In genomic region chr17:34081269-34081668, GRCh38 we compare ENCODE assay signal across 12 cellular contexts.
DNase-seq lines count a peak whose midpoint lies in the region; ATAC-seq and TF ChIP-seq lines count a peak whose summit lies in the region.
"Had no signal": no experiment of that assay in that cellular context is flagged by ENCODE, and none has a peak within 500 bp of the region (broad histone marks: within the 10 kb centered on the region; RNA-seq: fewer than 3 reads in every experiment).

No MANE protein-coding gene starts in this region.

- no peak overlapping the region for H3K4me2 ChIP-seq in fibroblast of lung (ENCODE audit: extremely low read depth, insufficient read depth, low read length)

- no peak overlapping the region for H3K27ac ChIP-seq in fibroblast of lung (ENCODE audit: insufficient read depth, low read length)

- no peaks in the 10 kb centered on the region for H3K36me3 ChIP-seq in fibroblast of lung (ENCODE audit: control insufficient read depth, insufficient read depth, low read length)

- H3K9me3 Mint-ChIP-seq in type B pancreatic cell = no peaks in the 10 kb centered on the region
- no peaks in the 10 kb centered on the region for H3K9me3 Mint-ChIP-seq in stimulated activated effector memory CD8-positive, alpha-beta T cell treated with anti-CD3 and anti-CD28 coated beads, Interleukin-12 subunit alpha, Interleukin-12 subunit beta, amount 100 ng/mL, for 72 hours
- H3K9me3 Mint-ChIP-seq: T-helper 1 cell treated with Interleukin-12 subunit alpha and Interleukin-12 subunit beta and Interleukin-4 antibody, amounts not matched to agents 30 μg/mL and 1 μg/mL, for 36 hours had no signal

- TF ChIP-seq CTCF in fibroblast of lung (conservative IDR thresholded peaks at IDR 0.05 in 1 of 2, IDR thresholded peaks at IDR 0.05 in 1 of 2; ENCODE audit: low read depth in 1 of 2, low read length in 2 of 2) (peak; percentile 28 to 39), type B pancreatic cell (conservative IDR thresholded peaks at IDR 0.05) (peak; percentile 65)

- H3K79me2 ChIP-seq in fibroblast of lung (ENCODE audit: control insufficient read depth, insufficient read depth, low read length) = no peaks in the 10 kb centered on the region

- no peaks in the 10 kb centered on the region for H3K4me1 ChIP-seq in fibroblast of lung (ENCODE audit: control insufficient read depth, extremely low read depth, insufficient read depth, low read length)

- H3K4me3 Mint-ChIP-seq in type B pancreatic cell = no peak overlapping the region
- no peak overlapping the region for H3K4me3 Mint-ChIP-seq in stimulated activated effector memory CD8-positive, alpha-beta T cell treated with anti-CD3 and anti-CD28 coated beads, Interleukin-12 subunit alpha, Interleukin-12 subunit beta, amount 100 ng/mL, for 72 hours
- H3K4me3 Mint-ChIP-seq: B cell; T-helper 1 cell treated with Interleukin-12 subunit alpha and Interleukin-12 subunit beta and Interleukin-4 antibody, amounts not matched to agents 30 μg/mL and 1 μg/mL, for 36 hours had no signal

- DNase-seq in activated CD4-positive, alpha-beta T cell treated with anti-CD3 and anti-CD28 coated beads for 48 hours = peak; percentile 2
- DNase-seq in activated CD4-positive, alpha-beta T cell treated with anti-CD3 and anti-CD28 coated beads, Interleukin-2, amount 50 U/mL, for 1 hour = no peak
- DNase-seq in NCI-H82 (lab: John Stamatoyannopoulos, UW) = peak; percentile 78
- no peak for DNase-seq in fibroblast of lung (ENCODE audit: low read depth in 2 of 2)
- DNase-seq in type B pancreatic cell (ENCODE audit: extremely low spot score, unreplicated experiment) = no peak
- DNase-seq in NCI-H345 (lab: John Stamatoyannopoulos, UW) = no peak
- no peak for DNase-seq in NCI-H1092 (lab: John Stamatoyannopoulos, UW)
- DNase-seq in stimulated activated effector memory CD8-positive, alpha-beta T cell treated with anti-CD3 and anti-CD28 coated beads, Interleukin-12 subunit alpha, Interleukin-12 subunit beta, amount 100 ng/mL, for 72 hours (ENCODE audit: low spot score in 2 of 2) = no peak
- DNase-seq: mammary epithelial cell, NCI-H1048 had no signal

- H3K4me1 Mint-ChIP-seq in type B pancreatic cell (ENCODE audit: unreplicated experiment) = peaks cover 8% of the 10 kb centered on the region
- no peaks in the 10 kb centered on the region for H3K4me1 Mint-ChIP-seq in stimulated activated effector memory CD8-positive, alpha-beta T cell treated with anti-CD3 and anti-CD28 coated beads, Interleukin-12 subunit alpha, Interleukin-12 subunit beta, amount 100 ng/mL, for 72 hours
- H3K4me1 Mint-ChIP-seq: B cell had no signal

- no peak overlapping the region for H3K27ac Mint-ChIP-seq in type B pancreatic cell
- H3K27ac Mint-ChIP-seq in stimulated activated effector memory CD8-positive, alpha-beta T cell treated with anti-CD3 and anti-CD28 coated beads, Interleukin-12 subunit alpha, Interleukin-12 subunit beta, amount 100 ng/mL, for 72 hours = no peak overlapping the region
- H3K27ac Mint-ChIP-seq: B cell; T-helper 1 cell treated with Interleukin-12 subunit alpha and Interleukin-12 subunit beta and Interleukin-4 antibody, amounts not matched to agents 30 μg/mL and 1 μg/mL, for 36 hours had no signal

- peaks cover 37% of the 10 kb centered on the region for H3K27me3 Mint-ChIP-seq in type B pancreatic cell

- no peaks in the 10 kb centered on the region for H3K27me3 ChIP-seq in fibroblast of lung (ENCODE audit: control insufficient read depth, insufficient read depth, low read length)

- no peaks in the 10 kb centered on the region for H3K9me3 ChIP-seq in fibroblast of lung (ENCODE audit: control insufficient read depth, insufficient read depth, low read depth, low read length)

- H2AFZ ChIP-seq in fibroblast of lung (ENCODE audit: low read length) = no peak overlapping the region

- no peak overlapping the region for H3K9ac ChIP-seq in fibroblast of lung (ENCODE audit: insufficient read depth, low read length)

- no peaks in the 10 kb centered on the region for H4K20me1 ChIP-seq in fibroblast of lung (ENCODE audit: control insufficient read depth, extremely low read depth, insufficient read depth, low read length)

- ATAC-seq in stimulated activated effector memory CD8-positive, alpha-beta T cell treated with anti-CD3 and anti-CD28 coated beads, Interleukin-12 subunit alpha, Interleukin-12 subunit beta, amount 100 ng/mL, for 72 hours = no peak

- H3K36me3 Mint-ChIP-seq in type B pancreatic cell = no peaks in the 10 kb centered on the region
- H3K36me3 Mint-ChIP-seq in stimulated activated effector memory CD8-positive, alpha-beta T cell treated with anti-CD3 and anti-CD28 coated beads, Interleukin-12 subunit alpha, Interleukin-12 subunit beta, amount 100 ng/mL, for 72 hours = no peaks in the 10 kb centered on the region

- H3K4me3 ChIP-seq in fibroblast of lung (replicated peaks in 1 of 4; ENCODE audit: control extremely low read depth in 1 of 4, insufficient read depth in 1 of 4, low read depth in 3 of 4, low read length in 4 of 4) = no peak overlapping the region

Comparison
In these comparisons a context has a peak if more than half of its experiments do, and no peak if none do; other contexts are left out.
1. DNase-seq: peak in activated CD4-positive, alpha-beta T cell treated with anti-CD3 and anti-CD28 coated beads for 48 hours (single experiment) and NCI-H82 (single experiment); none in activated CD4-positive, alpha-beta T cell treated with anti-CD3 and anti-CD28 coated beads, Interleukin-2, amount 50 U/mL, for 1 hour (single experiment), fibroblast of lung (0 of 2), type B pancreatic cell (single experiment), NCI-H345 (single experiment), NCI-H1092 (single experiment) and stimulated activated effector memory CD8-positive, alpha-beta T cell treated with anti-CD3 and anti-CD28 coated beads, Interleukin-12 subunit alpha, Interleukin-12 subunit beta, amount 100 ng/mL, for 72 hours (0 of 2).